In the genomic region with DNA sequence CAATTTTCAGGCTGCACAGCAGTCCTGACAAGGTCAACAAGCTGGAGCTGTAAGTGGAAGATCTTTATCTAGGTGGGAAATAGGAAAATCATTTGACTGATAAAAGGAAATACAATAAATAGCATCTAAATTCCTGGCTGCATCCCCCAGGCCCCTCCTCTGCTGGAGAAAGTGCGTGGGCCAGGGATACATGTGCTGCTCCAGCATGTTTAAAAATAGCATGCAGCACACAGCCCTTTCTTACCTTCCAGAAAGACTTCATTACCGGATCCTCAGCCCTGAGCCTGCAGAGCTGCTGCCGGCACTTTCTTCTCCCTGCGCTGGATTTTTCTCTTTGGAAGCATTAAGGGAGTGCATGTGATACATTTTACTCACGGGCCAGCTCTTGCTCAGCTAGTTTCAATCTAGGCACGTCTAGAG, we compare ENCODE assay signal across 10 cellular contexts.
DNase-seq lines count a peak whose midpoint lies in the region; ATAC-seq and TF ChIP-seq lines count a peak whose summit lies in the region.
"Had no signal": no experiment of that assay in that cellular context is flagged by ENCODE, and none has a peak within 500 bp of the region (broad histone marks: within the 10 kb centered on the region; RNA-seq: fewer than 3 reads in every experiment).

No MANE protein-coding gene starts in this region.

- no peaks in the 10 kb centered on the region for H4K20me1 ChIP-seq in GM23248 (ENCODE audit: insufficient read depth)

- peaks cover 70% of the 10 kb centered on the region for H3K4me1 ChIP-seq in GM23248 (ENCODE audit: insufficient read depth)
- H3K4me1 ChIP-seq in body of pancreas = peaks cover 33% of the 10 kb centered on the region

- H3K27me3 ChIP-seq in GM23248 (replicated peaks; ENCODE audit: insufficient read depth) (no peaks in the 10 kb centered on the region), body of pancreas (no peaks in the 10 kb centered on the region)

- no peak overlapping the region for H3K27ac Mint-ChIP-seq in MCF 10A (ENCODE audit: low read depth, unreplicated experiment)
- H3K27ac Mint-ChIP-seq: CD8-positive, alpha-beta T cell had no signal

- H3K36me3 ChIP-seq in GM23248 (ENCODE audit: low read depth) (no peaks in the 10 kb centered on the region), body of pancreas (replicated peaks in 1 of 2; ENCODE audit: insufficient read depth in 1 of 2, low read depth in 2 of 2) (no peaks in the 10 kb centered on the region)

- no peaks in the 10 kb centered on the region for H3K36me3 Mint-ChIP-seq in MCF 10A (ENCODE audit: insufficient read depth, unreplicated experiment)

- WGBS in GM23248 (ENCODE audit: low coverage in 1 of 2, low lambda C conversion rate in 2 of 2, missing lambda C conversion rate in 2 of 2), 2 experiments = 17 to 24% methylated on average over 6 of the region's 6 CpGs
- WGBS in body of pancreas, 2 donors = 16 to 19% methylated on average over 6 of the region's 6 CpGs

- POLR2A ChIA-PET in MCF 10A (lab: Yijun Ruan, JAX) = interaction anchor here (0.8 to 2.8 kb wide), 5 partner anchors 9 to 311 kb away, joined by 3 to 18 read pairs (median 8); no protein-coding TSS in a partner anchor

- H3K27me3 Mint-ChIP-seq in MCF 10A (ENCODE audit: insufficient read depth, unreplicated experiment) = no peaks in the 10 kb centered on the region

- in situ Hi-C loops in GM23248 (cut with MboI) = no loop called here

- H3K4me3 ChIP-seq in GM23248 (peak overlapping the region; percentile 53), body of pancreas (no peak overlapping the region), retinal pigment epithelial cell (ENCODE audit: low read length) (no peak overlapping the region)

- H3K9ac ChIP-seq in GM23248 = peak overlapping the region; percentile 71; the same call in 1 of the 2 replicates

- peaks cover 30% of the 10 kb centered on the region for H3K4me1 Mint-ChIP-seq in MCF 10A (ENCODE audit: insufficient read depth, unreplicated experiment)

- peak overlapping the region; percentile 23 for H3K4me2 ChIP-seq in GM23248 (ENCODE audit: unreplicated experiment)

- DNase-seq in GM23248 = peak; percentile 60
- DNase-seq in body of pancreas = peak in 2 of 4 donors; percentile 16 to 20
- peak; percentile 67 for DNase-seq in inferior parietal cortex (ENCODE audit: extremely low spot score)
- peak; percentile 57 for DNase-seq in retinal pigment epithelial cell (ENCODE audit: low read depth)
- no peak for DNase-seq in stimulated activated CD4-positive, alpha-beta T cell treated with anti-CD3 and anti-CD28 coated beads, Interleukin-12 subunit alpha, Interleukin-12 subunit beta, amount 100 ng/mL, for 4 hours
- DNase-seq in SHP77 treated with DMSO at 0.1 percent for 48 hours (lab: John Stamatoyannopoulos, UW) = no peak
- no peak for DNase-seq in MCF 10A (ENCODE audit: unreplicated experiment)
- DNase-seq: CD8-positive, alpha-beta T cell; T-helper 2 cell had no signal

- CTCF ChIA-PET in MCF 10A (lab: Yijun Ruan, JAX) = interaction anchor here (0.6 to 5.0 kb wide), 16 partner anchors 8 to 463 kb away, joined by 3 to 49 read pairs (median 5); no protein-coding TSS in a partner anchor

- intact Hi-C loops in body of pancreas (cut with DNase I) (no loop called here), MCF 10A (cut with micrococcal nuclease) (loop anchor here (1.0 to 2.0 kb wide), 4 partner anchors 77 to 474 kb away; partner anchors contain the start of genes HMG20A and PEAK1)

- no peak for TF ChIP-seq POLR2A in body of pancreas (IDR thresholded peaks at IDR 0.05)

- no peak overlapping the region for H3K4me3 Mint-ChIP-seq in MCF 10A (ENCODE audit: unreplicated experiment)
- H3K4me3 Mint-ChIP-seq: CD8-positive, alpha-beta T cell had no signal

- no TSS peak for BruUV-seq in MCF 10A (replicated peaks; lab: Mats Ljungman, UMichigan)

- H3K9me3 Mint-ChIP-seq in MCF 10A (ENCODE audit: unreplicated experiment) = no peaks in the 10 kb centered on the region
- H3K9me3 Mint-ChIP-seq: CD8-positive, alpha-beta T cell had no signal

- H3K9me3 ChIP-seq in GM23248 (ENCODE audit: low read depth) (no peaks in the 10 kb centered on the region), body of pancreas (no peaks in the 10 kb centered on the region)

- no peak overlapping the region for H2AFZ ChIP-seq in GM23248

- peak overlapping the region; percentile 81 for H3K27ac ChIP-seq in GM23248
- peak overlapping the region in 3 of 4 donors; percentile 38 to 80 (median 75) for H3K27ac ChIP-seq in body of pancreas

- ATAC-seq in body of pancreas = peak; percentile 19
- ATAC-seq in HG03457 (IDR thresholded peaks at IDR 0.05; ENCODE audit: unreplicated experiment) = no peak
- ATAC-seq: CD8-positive, alpha-beta T cell had no signal

- no peaks in the 10 kb centered on the region for H3K79me2 ChIP-seq in GM23248 (ENCODE audit: insufficient read depth)

- TF ChIP-seq CTCF in body of pancreas (IDR thresholded peaks at IDR 0.05) = no peak
- TF ChIP-seq CTCF in retinal pigment epithelial cell (conservative IDR thresholded peaks at IDR 0.05; ENCODE audit: low read depth, low read length) = no peak
- no peak for TF ChIP-seq CTCF in MCF 10A (IDR thresholded peaks at IDR 0.05; ENCODE audit: unreplicated experiment)

- H3K9me2 ChIP-seq in GM23248 (ENCODE audit: insufficient read depth) = no peaks in the 10 kb centered on the region

- peaks cover 42% of the 10 kb centered on the region for H3F3A ChIP-seq in GM23248 (ENCODE audit: insufficient read depth)

Comparison
In these comparisons a context has a peak if more than half of its experiments do, and no peak if none do; other contexts are left out.
1. DNase-seq: peak in GM23248 (single experiment), inferior parietal cortex (single experiment) and retinal pigment epithelial cell (single experiment); none in stimulated activated CD4-positive, alpha-beta T cell treated with anti-CD3 and anti-CD28 coated beads, Interleukin-12 subunit alpha, Interleukin-12 subunit beta, amount 100 ng/mL, for 4 hours (single experiment), SHP77 treated with DMSO at 0.1 percent for 48 hours (single experiment) and MCF 10A (single experiment).